ENCODE assay signal across 8 cellular contexts in the genomic region with DNA sequence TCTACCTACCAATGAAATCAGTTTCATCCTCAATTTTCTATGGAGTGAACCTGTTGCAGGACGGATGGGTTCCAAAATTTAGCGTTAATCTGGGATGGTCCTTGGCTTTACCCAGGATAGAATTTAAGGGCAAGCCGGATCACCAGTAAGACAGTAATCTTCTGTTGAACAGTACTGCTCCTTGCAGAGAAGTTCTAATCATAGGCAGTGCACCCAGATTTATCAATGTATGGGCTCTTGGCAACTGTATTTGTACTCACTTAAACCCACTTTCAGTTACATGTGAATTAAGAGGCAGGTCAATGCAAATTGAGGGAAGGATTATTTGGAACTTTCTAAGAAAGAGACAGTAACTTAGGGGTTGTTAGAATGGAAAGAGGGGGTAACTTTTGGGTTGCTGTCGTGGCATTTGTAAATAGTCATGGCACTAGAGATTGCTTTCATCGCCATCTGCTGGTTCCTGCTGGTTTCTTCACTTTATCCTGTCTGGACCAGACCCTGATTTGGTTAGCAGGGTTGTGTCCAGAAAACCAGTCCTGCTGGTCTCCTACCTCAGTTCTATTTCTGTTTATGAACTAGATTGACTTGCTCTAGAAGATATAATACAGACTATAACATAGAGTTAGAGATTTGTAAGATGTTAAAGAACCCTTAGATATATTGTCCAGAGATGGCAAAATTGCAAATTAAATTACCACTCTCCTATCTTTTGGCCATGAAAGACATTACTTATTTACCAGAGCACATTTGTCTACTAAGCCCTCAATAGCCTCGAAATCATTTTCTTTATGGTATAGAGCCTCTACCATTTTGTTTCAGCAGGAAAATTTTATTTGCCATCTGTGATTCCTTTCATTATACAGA.
DNase-seq lines count a peak whose midpoint lies in the region; ATAC-seq and TF ChIP-seq lines count a peak whose summit lies in the region.

No MANE protein-coding gene starts in this region.

- BruUV-seq in PC-3 (replicated peaks; lab: Mats Ljungman, UMichigan), result no TSS peak

- H3K36me3 ChIP-seq in heart left ventricle (no peaks in the 10 kb centered on the region), PC-3 (ENCODE audit: low read depth, low read length) (no peaks in the 10 kb centered on the region), lower lobe of right lung (no peaks in the 10 kb centered on the region), upper lobe of right lung (no peaks in the 10 kb centered on the region)

- H2AFZ ChIP-seq in PC-3 (ENCODE audit: low read length), result no peak overlapping the region

- H3K9ac ChIP-seq in PC-3 (ENCODE audit: low read length), result no peak overlapping the region; the same call in 1 of the 2 replicates

- no peaks in the 10 kb centered on the region for H4K20me1 ChIP-seq in PC-3 (ENCODE audit: low read length)

- 56 to 60% (median 59%) methylated on average over 6 of the region's 6 CpGs for WGBS in heart left ventricle, 4 donors
- 58% methylated on average over 6 of the region's 6 CpGs for WGBS in right cardiac atrium

- intact Hi-C loops in heart left ventricle (cut with DNase I) (loop anchor here in 9 of 10 donors (5.0 to 10.0 kb wide), 5 partner anchors 344 to 827 kb away; no protein-coding TSS in a partner anchor), right cardiac atrium (cut with DNase I) (loop anchor here in 1 of 4 donors (10.0 kb wide), 1 partner anchor 347 kb away; no protein-coding TSS in a partner anchor), PC-3 (cut with micrococcal nuclease) (loop anchor here (1.0 to 5.0 kb wide), 4 partner anchors 97 to 349 kb away; no protein-coding TSS in a partner anchor), lower lobe of right lung (cut with DNase I) (no loop called here), upper lobe of right lung (cut with DNase I) (no loop called here)

- no peak for TF ChIP-seq POLR2A in heart left ventricle (IDR thresholded peaks at IDR 0.05)

- DNase-seq in heart left ventricle, result peak in 1 of 5 donors; percentile 8
- DNase-seq in right cardiac atrium, result no peak
- peak; percentile 66 for DNase-seq in PC-3
- DNase-seq in T47D (ENCODE audit: low read depth in 1 of 2, low spot score in 1 of 2), result peak; percentile 5 to 72
- no peak for DNase-seq in lower lobe of right lung
- DNase-seq in upper lobe of right lung, result no peak
- no peak for DNase-seq in NCI-H187 treated with DMSO at 0.1 percent for 48 hours (lab: John Stamatoyannopoulos, UW)

- no peaks in the 10 kb centered on the region for H3K27me3 ChIP-seq in heart left ventricle
- H3K27me3 ChIP-seq in right cardiac atrium (ENCODE audit: control insufficient read depth, insufficient read depth), result no peaks in the 10 kb centered on the region
- no peaks in the 10 kb centered on the region for H3K27me3 ChIP-seq in PC-3 (ENCODE audit: low read length)
- no peaks in the 10 kb centered on the region for H3K27me3 ChIP-seq in lower lobe of right lung (ENCODE audit: low read depth)
- no peaks in the 10 kb centered on the region for H3K27me3 ChIP-seq in upper lobe of right lung

- no peak overlapping the region for H3K4me2 ChIP-seq in PC-3 (ENCODE audit: low read length)

- H3K4me1 ChIP-seq in heart left ventricle, result no peaks in the 10 kb centered on the region
- no peaks in the 10 kb centered on the region for H3K4me1 ChIP-seq in right cardiac atrium (ENCODE audit: control insufficient read depth, insufficient read depth, low read length)
- no peaks in the 10 kb centered on the region for H3K4me1 ChIP-seq in PC-3 (ENCODE audit: insufficient read depth, low read length)
- no peaks in the 10 kb centered on the region for H3K4me1 ChIP-seq in lower lobe of right lung
- no peaks in the 10 kb centered on the region for H3K4me1 ChIP-seq in upper lobe of right lung

- ATAC-seq in heart left ventricle (no peak), right cardiac atrium (no peak), HG02885 (IDR thresholded peaks at IDR 0.05; ENCODE audit: poor library complexity, unreplicated experiment) (peak; percentile 80), PC-3 (peak; percentile 67), lower lobe of right lung (peak in 1 of 2 donors; percentile 62), upper lobe of right lung (peak; percentile 57)

- no peaks in the 10 kb centered on the region for H3K79me2 ChIP-seq in PC-3 (ENCODE audit: low read length)

- POLR2A ChIA-PET in PC-3 (lab: Charles Lee; ENCODE audit: unreplicated experiment), result no interaction called here

- H3K9me3 ChIP-seq in heart left ventricle (peaks cover 0 to 18% (median 4%) of the 10 kb centered on the region in 12 donors), right cardiac atrium (ENCODE audit: control insufficient read depth, low read length) (no peaks in the 10 kb centered on the region), PC-3 (ENCODE audit: low read length) (no peaks in the 10 kb centered on the region), lower lobe of right lung (no peaks in the 10 kb centered on the region), upper lobe of right lung (no peaks in the 10 kb centered on the region)

- TF ChIP-seq CTCF in heart left ventricle (IDR thresholded peaks at IDR 0.05) (peak in 11 of 12 donors; percentile 30 to 65 (median 47)), PC-3 (conservative IDR thresholded peaks at IDR 0.05; ENCODE audit: low read depth, low read length) (peak; percentile 71), lower lobe of right lung (IDR thresholded peaks at IDR 0.05) (peak; percentile 58), upper lobe of right lung (IDR thresholded peaks at IDR 0.05) (peak; percentile 69)

- H3K9me2 ChIP-seq in PC-3 (replicated peaks; ENCODE audit: low read length), result no peaks in the 10 kb centered on the region

- H3F3A ChIP-seq in PC-3 (ENCODE audit: low read length, unreplicated experiment), result no peaks in the 10 kb centered on the region

- CTCF ChIA-PET in PC-3 (lab: Charles Lee), result no interaction called here

- in situ Hi-C loops in T47D (cut with HindIII; ENCODE audit: low pct_unique_long_range_greater_than_20kb, low sequenced_read_pairs), result no loop called here

- H3K4me3 ChIP-seq in heart left ventricle (no peak overlapping the region), right cardiac atrium (ENCODE audit: low read length) (no peak overlapping the region), PC-3 (ENCODE audit: low read length) (no peak overlapping the region), lower lobe of right lung (no peak overlapping the region), upper lobe of right lung (no peak overlapping the region)

- H3K27ac ChIP-seq in heart left ventricle (no peak overlapping the region), right cardiac atrium (ENCODE audit: low read length) (no peak overlapping the region), PC-3 (ENCODE audit: low read length) (peak overlapping the region; percentile 36), lower lobe of right lung (no peak overlapping the region), upper lobe of right lung (no peak overlapping the region)

Comparison
In these comparisons a context has a peak if more than half of its experiments do, and no peak if none do; other contexts are left out.
1. ATAC-seq: peak in HG02885 (single experiment), PC-3 (single experiment) and upper lobe of right lung (single experiment); none in heart left ventricle (0 of 4) and right cardiac atrium (0 of 2).
2. DNase-seq: peak in PC-3 (single experiment) and T47D (2 of 2); none in right cardiac atrium (0 of 3), lower lobe of right lung (single experiment), upper lobe of right lung (single experiment) and NCI-H187 treated with DMSO at 0.1 percent for 48 hours (single experiment).
3. intact Hi-C loops: an anchor here in heart left ventricle (5.0 to 10.0 kb wide) and PC-3 (1.0 to 5.0 kb wide); none called in lower lobe of right lung and upper lobe of right lung.
4. Peak in every context shown above with its lines, with median percentiles within 50 percentile points of each other: CTCF ChIP-seq.